In genomic region chr2:97870396-97870843, GRCh38 we compare ENCODE assay signal across 7 cellular contexts.
DNase-seq lines count a peak whose midpoint lies in the region; ATAC-seq, FAIRE-seq and TF ChIP-seq lines count a peak whose summit lies in the region.

No MANE protein-coding gene starts in this region.

- peak overlapping the region; percentile 50 for H3K27ac Mint-ChIP-seq in activated CD4-positive, alpha-beta T cell treated with anti-CD3 and anti-CD28 coated beads, Interleukin-2, amount 10 ng/mL, durations not matched to agents 7 days and 5 days

- peak overlapping the region; percentile 25 for H3K4me3 Mint-ChIP-seq in activated CD4-positive, alpha-beta T cell treated with anti-CD3 and anti-CD28 coated beads, Interleukin-2, amount 10 ng/mL, durations not matched to agents 7 days and 5 days

- H3K4me1 ChIP-seq in gastroesophageal sphincter = peaks cover 21 to 48% (median 21%) of the 10 kb centered on the region in 3 donors

- POLR2A ChIA-PET in activated CD4-positive, alpha-beta T cell treated with anti-CD3 and anti-CD28 coated beads, Interleukin-2, amount 10 ng/mL, durations not matched to agents 7 days and 5 days (lab: Charles Lee) = no interaction called here

- no peak for TF ChIP-seq EP300 in gastroesophageal sphincter (IDR thresholded peaks at IDR 0.05)

- 17 to 20% methylated on average over 4 of the region's 4 CpGs for WGBS in gastroesophageal sphincter (ENCODE audit: low coverage in 1 of 2), 2 donors

- CTCF ChIA-PET in activated CD4-positive, alpha-beta T cell treated with anti-CD3 and anti-CD28 coated beads, Interleukin-2, amount 10 ng/mL, durations not matched to agents 7 days and 5 days (lab: Charles Lee) = interaction anchor here (0.9 to 1.1 kb wide), 2 partner anchors 18 to 22 kb away, joined by 3 to 5 read pairs; no protein-coding TSS in a partner anchor

- DNase-seq in H54 (ENCODE audit: insufficient read length, low spot score) (peak; percentile 16), LoVo (ENCODE audit: low spot score) (peak; percentile 52), OCI-M2 (lab: John Stamatoyannopoulos, UW; ENCODE audit: unreplicated experiment) (no peak)
- peak; percentile 69 for DNase-seq in activated CD4-positive, alpha-beta T cell treated with anti-CD3 and anti-CD28 coated beads, Interleukin-2, amount 10 ng/mL, durations not matched to agents 7 days and 5 days
- peak; percentile 27 for DNase-seq in stimulated activated CD4-positive, alpha-beta T cell treated with anti-CD3 and anti-CD28 coated beads, Interleukin-2, amount 100 ng/mL, for 24 hours

- H3K4me1 Mint-ChIP-seq in activated CD4-positive, alpha-beta T cell treated with anti-CD3 and anti-CD28 coated beads, Interleukin-2, amount 10 ng/mL, durations not matched to agents 7 days and 5 days = peaks cover 32% of the 10 kb centered on the region

- no peaks in the 10 kb centered on the region for H3K36me3 ChIP-seq in gastroesophageal sphincter

- peak; percentile 99 for ATAC-seq in GM18498 (IDR thresholded peaks at IDR 0.05; ENCODE audit: unreplicated experiment)
- peak; percentile 67 for ATAC-seq in gastroesophageal sphincter

- H3K9me3 ChIP-seq in gastroesophageal sphincter = no peaks in the 10 kb centered on the region

- H3K9me3 Mint-ChIP-seq in activated CD4-positive, alpha-beta T cell treated with anti-CD3 and anti-CD28 coated beads, Interleukin-2, amount 10 ng/mL, durations not matched to agents 7 days and 5 days = peaks cover 16% of the 10 kb centered on the region

- peak; percentile 95 for FAIRE-seq in H54 (lab: Jason Lieb, UNC)

- TF ChIP-seq POLR2A in H54 (IDR thresholded peaks at IDR 0.05; ENCODE audit: low read depth, low read length) (no peak), gastroesophageal sphincter (IDR thresholded peaks at IDR 0.05) (no peak)

- TF ChIP-seq CTCF in gastroesophageal sphincter (IDR thresholded peaks at IDR 0.05) = peak in 1 of 4 experiments; percentile 12

- H3K4me3 ChIP-seq in gastroesophageal sphincter = no peak overlapping the region

- peaks cover 25% of the 10 kb centered on the region for H3K36me3 Mint-ChIP-seq in activated CD4-positive, alpha-beta T cell treated with anti-CD3 and anti-CD28 coated beads, Interleukin-2, amount 10 ng/mL, durations not matched to agents 7 days and 5 days (ENCODE audit: low read depth)

- no peaks in the 10 kb centered on the region for H3K27me3 Mint-ChIP-seq in activated CD4-positive, alpha-beta T cell treated with anti-CD3 and anti-CD28 coated beads, Interleukin-2, amount 10 ng/mL, durations not matched to agents 7 days and 5 days

- H3K27ac ChIP-seq in gastroesophageal sphincter = peak overlapping the region; percentile 51 to 73 (median 67)

- no peaks in the 10 kb centered on the region for H3K27me3 ChIP-seq in gastroesophageal sphincter
